Comparison of ENCODE assay signal across 1 cellular context in the genomic region with DNA sequence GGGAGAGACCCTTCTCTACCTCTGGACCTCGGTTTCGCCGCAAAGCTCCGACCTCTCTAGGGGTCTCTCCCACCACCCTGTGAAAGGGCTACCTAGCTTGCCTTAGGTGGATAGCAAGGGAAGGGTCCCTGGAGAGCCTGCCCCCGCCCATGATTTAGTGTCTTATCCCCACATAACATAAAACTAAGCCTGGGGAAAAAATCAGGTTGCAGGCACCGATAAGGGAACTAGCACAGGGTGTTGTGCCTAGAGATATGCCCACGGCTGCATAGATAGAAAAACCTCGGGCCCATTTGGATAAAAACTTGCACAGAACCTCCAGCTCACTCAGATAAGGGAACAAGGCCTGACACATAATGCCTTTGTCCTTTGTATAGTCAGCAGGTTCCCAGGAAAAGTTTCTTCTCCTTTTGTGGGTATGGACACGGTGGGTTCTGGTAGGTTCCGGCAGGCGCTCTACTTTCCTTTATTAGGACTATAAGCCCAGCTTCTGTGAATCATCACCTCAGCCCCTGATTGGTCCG.
A peak's percentile ranks its signal among the peaks of the same experiment; 100 is the strongest.
TF ChIP-seq lines count a peak whose summit lies in the region.

No MANE protein-coding gene starts in this region.

TF ChIP-seq in K562, 482 proteins besides CTCF, POLR2A, EP300 and RAD21 (continued from another document and continues in another):
- TF ChIP-seq, protein P1, sequence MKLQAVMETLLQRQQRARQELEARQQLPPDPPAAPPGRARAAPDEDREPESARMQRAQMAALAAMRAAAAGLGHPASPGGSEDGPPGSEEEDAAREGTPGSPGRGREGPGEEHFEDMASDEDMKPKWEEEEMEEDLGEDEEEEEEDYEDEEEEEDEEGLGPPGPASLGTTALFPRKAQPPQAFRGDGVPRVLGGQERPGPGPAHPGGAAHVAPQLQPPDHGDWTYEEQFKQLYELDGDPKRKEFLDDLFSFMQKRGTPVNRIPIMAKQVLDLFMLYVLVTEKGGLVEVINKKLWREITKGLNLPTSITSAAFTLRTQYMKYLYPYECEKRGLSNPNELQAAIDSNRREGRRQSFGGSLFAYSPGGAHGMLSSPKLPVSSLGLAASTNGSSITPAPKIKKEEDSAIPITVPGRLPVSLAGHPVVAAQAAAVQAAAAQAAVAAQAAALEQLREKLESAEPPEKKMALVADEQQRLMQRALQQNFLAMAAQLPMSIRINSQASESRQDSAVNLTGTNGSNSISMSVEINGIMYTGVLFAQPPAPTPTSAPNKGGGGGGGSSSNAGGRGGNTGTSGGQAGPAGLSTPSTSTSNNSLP (IDR thresholded peaks at IDR 0.05; ENCODE audit: borderline replicate concordance, low read depth, low read length) = no peak; the same call in 1 of the 2 replicates
- TF ChIP-seq SMARCB1 (IDR thresholded peaks at IDR 0.05; ENCODE audit: insufficient read length, low read depth) (no peak), IRF2 (CRISPR knock-in tag; IDR thresholded peaks at IDR 0.05) (no peak), ZNF324 (CRISPR knock-in tag; IDR thresholded peaks at IDR 0.05) (peak; percentile 18; the same call in 1 of the 2 replicates), HDAC2 (IDR thresholded peaks at IDR 0.05) (peak; percentile 94), ZNF23 (CRISPR knock-in tag; IDR thresholded peaks at IDR 0.05) (no peak), RCOR1 (IDR thresholded peaks at IDR 0.05; ENCODE audit: borderline replicate concordance in 1 of 2, low read depth in 2 of 2, low read length in 2 of 2) (peak; percentile 90 to 99; a peak in 3 of 4 replicates), ERF (CRISPR knock-in tag; IDR thresholded peaks at IDR 0.05) (no peak; the same call in 1 of the 2 replicates), ZNF57 (CRISPR knock-in tag; IDR thresholded peaks at IDR 0.05) (no peak), ZNF143 (CRISPR knock-in tag; IDR thresholded peaks at IDR 0.05) (no peak), EP400 (IDR thresholded peaks at IDR 0.05) (no peak; the same call in 1 of the 2 replicates), MIER1 (IDR thresholded peaks at IDR 0.05; ENCODE audit: low read depth) (peak; percentile 30; the same call in 1 of the 2 replicates), E2F6 (IDR thresholded peaks at IDR 0.05; ENCODE audit: borderline replicate concordance in 1 of 2, extremely low read depth in 1 of 2, insufficient read depth in 1 of 2, insufficient read length in 1 of 2, low read depth in 1 of 2, low read length in 1 of 2, poor library complexity in 1 of 2, severe bottlenecking in 1 of 2) (no peak), DACH1 (IDR thresholded peaks at IDR 0.05; ENCODE audit: partially characterized antibody) (peak; percentile 58), GATAD2B (IDR thresholded peaks at IDR 0.05; ENCODE audit: borderline replicate concordance) (peak; percentile 97), FOXO4 (CRISPR knock-in tag; IDR thresholded peaks at IDR 0.05) (no peak), ZBTB43 (CRISPR knock-in tag; IDR thresholded peaks at IDR 0.05) (no peak), POLR2AphosphoS5 (IDR thresholded peaks at IDR 0.05; ENCODE audit: control insufficient read depth, insufficient read depth, low read depth, low read length) (peak; percentile 98), RAD51 (IDR thresholded peaks at IDR 0.05; ENCODE audit: borderline replicate concordance, low read depth) (no peak), ZNF644 (tag; IDR thresholded peaks at IDR 0.05; ENCODE audit: low read depth) (peak; percentile 92; the same call in 1 of the 2 replicates), NFIC (IDR thresholded peaks at IDR 0.05) (peak; percentile 96), ZBTB7A (IDR thresholded peaks at IDR 0.05; ENCODE audit: borderline replicate concordance, control insufficient read depth, low read depth, low read length) (peak; percentile 99), ZNF699 (CRISPR knock-in tag; IDR thresholded peaks at IDR 0.05; ENCODE audit: insufficient replicate concordance) (no peak), TCF7L2 (IDR thresholded peaks at IDR 0.05; ENCODE audit: low read depth, low read length) (0 out of 2 replicates have a peak, but pooled peaks have one; percentile 38), MED1 (CRISPR knock-in tag; IDR thresholded peaks at IDR 0.05; ENCODE audit: borderline replicate concordance) (no peak), ARHGAP35 (IDR thresholded peaks at IDR 0.05; ENCODE audit: partially characterized antibody) (no peak)
- TF ChIP-seq, protein P2, sequence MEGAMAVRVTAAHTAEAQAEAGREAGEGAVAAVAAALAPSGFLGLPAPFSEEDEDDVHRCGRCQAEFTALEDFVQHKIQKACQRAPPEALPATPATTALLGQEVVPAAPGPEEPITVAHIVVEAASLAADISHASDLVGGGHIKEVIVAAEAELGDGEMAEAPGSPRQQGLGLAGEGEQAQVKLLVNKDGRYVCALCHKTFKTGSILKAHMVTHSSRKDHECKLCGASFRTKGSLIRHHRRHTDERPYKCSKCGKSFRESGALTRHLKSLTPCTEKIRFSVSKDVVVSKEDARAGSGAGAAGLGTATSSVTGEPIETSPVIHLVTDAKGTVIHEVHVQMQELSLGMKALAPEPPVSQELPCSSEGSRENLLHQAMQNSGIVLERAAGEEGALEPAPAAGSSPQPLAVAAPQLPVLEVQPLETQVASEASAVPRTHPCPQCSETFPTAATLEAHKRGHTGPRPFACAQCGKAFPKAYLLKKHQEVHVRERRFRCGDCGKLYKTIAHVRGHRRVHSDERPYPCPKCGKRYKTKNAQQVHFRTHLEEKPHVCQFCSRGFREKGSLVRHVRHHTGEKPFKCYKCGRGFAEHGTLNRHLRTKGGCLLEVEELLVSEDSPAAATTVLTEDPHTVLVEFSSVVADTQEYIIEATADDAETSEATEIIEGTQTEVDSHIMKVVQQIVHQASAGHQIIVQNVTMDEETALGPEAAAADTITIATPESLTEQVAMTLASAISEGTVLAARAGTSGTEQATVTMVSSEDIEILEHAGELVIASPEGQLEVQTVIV (CRISPR knock-in tag; IDR thresholded peaks at IDR 0.05; ENCODE audit: borderline replicate concordance) = no peak
- TF ChIP-seq, protein P3, sequence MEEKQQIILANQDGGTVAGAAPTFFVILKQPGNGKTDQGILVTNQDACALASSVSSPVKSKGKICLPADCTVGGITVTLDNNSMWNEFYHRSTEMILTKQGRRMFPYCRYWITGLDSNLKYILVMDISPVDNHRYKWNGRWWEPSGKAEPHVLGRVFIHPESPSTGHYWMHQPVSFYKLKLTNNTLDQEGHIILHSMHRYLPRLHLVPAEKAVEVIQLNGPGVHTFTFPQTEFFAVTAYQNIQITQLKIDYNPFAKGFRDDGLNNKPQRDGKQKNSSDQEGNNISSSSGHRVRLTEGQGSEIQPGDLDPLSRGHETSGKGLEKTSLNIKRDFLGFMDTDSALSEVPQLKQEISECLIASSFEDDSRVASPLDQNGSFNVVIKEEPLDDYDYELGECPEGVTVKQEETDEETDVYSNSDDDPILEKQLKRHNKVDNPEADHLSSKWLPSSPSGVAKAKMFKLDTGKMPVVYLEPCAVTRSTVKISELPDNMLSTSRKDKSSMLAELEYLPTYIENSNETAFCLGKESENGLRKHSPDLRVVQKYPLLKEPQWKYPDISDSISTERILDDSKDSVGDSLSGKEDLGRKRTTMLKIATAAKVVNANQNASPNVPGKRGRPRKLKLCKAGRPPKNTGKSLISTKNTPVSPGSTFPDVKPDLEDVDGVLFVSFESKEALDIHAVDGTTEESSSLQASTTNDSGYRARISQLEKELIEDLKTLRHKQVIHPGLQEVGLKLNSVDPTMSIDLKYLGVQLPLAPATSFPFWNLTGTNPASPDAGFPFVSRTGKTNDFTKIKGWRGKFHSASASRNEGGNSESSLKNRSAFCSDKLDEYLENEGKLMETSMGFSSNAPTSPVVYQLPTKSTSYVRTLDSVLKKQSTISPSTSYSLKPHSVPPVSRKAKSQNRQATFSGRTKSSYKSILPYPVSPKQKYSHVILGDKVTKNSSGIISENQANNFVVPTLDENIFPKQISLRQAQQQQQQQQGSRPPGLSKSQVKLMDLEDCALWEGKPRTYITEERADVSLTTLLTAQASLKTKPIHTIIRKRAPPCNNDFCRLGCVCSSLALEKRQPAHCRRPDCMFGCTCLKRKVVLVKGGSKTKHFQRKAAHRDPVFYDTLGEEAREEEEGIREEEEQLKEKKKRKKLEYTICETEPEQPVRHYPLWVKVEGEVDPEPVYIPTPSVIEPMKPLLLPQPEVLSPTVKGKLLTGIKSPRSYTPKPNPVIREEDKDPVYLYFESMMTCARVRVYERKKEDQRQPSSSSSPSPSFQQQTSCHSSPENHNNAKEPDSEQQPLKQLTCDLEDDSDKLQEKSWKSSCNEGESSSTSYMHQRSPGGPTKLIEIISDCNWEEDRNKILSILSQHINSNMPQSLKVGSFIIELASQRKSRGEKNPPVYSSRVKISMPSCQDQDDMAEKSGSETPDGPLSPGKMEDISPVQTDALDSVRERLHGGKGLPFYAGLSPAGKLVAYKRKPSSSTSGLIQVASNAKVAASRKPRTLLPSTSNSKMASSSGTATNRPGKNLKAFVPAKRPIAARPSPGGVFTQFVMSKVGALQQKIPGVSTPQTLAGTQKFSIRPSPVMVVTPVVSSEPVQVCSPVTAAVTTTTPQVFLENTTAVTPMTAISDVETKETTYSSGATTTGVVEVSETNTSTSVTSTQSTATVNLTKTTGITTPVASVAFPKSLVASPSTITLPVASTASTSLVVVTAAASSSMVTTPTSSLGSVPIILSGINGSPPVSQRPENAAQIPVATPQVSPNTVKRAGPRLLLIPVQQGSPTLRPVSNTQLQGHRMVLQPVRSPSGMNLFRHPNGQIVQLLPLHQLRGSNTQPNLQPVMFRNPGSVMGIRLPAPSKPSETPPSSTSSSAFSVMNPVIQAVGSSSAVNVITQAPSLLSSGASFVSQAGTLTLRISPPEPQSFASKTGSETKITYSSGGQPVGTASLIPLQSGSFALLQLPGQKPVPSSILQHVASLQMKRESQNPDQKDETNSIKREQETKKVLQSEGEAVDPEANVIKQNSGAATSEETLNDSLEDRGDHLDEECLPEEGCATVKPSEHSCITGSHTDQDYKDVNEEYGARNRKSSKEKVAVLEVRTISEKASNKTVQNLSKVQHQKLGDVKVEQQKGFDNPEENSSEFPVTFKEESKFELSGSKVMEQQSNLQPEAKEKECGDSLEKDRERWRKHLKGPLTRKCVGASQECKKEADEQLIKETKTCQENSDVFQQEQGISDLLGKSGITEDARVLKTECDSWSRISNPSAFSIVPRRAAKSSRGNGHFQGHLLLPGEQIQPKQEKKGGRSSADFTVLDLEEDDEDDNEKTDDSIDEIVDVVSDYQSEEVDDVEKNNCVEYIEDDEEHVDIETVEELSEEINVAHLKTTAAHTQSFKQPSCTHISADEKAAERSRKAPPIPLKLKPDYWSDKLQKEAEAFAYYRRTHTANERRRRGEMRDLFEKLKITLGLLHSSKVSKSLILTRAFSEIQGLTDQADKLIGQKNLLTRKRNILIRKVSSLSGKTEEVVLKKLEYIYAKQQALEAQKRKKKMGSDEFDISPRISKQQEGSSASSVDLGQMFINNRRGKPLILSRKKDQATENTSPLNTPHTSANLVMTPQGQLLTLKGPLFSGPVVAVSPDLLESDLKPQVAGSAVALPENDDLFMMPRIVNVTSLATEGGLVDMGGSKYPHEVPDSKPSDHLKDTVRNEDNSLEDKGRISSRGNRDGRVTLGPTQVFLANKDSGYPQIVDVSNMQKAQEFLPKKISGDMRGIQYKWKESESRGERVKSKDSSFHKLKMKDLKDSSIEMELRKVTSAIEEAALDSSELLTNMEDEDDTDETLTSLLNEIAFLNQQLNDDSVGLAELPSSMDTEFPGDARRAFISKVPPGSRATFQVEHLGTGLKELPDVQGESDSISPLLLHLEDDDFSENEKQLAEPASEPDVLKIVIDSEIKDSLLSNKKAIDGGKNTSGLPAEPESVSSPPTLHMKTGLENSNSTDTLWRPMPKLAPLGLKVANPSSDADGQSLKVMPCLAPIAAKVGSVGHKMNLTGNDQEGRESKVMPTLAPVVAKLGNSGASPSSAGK (IDR thresholded peaks at IDR 0.05) = no peak; the same call in 1 of the 2 replicates
- TF ChIP-seq, protein P4, sequence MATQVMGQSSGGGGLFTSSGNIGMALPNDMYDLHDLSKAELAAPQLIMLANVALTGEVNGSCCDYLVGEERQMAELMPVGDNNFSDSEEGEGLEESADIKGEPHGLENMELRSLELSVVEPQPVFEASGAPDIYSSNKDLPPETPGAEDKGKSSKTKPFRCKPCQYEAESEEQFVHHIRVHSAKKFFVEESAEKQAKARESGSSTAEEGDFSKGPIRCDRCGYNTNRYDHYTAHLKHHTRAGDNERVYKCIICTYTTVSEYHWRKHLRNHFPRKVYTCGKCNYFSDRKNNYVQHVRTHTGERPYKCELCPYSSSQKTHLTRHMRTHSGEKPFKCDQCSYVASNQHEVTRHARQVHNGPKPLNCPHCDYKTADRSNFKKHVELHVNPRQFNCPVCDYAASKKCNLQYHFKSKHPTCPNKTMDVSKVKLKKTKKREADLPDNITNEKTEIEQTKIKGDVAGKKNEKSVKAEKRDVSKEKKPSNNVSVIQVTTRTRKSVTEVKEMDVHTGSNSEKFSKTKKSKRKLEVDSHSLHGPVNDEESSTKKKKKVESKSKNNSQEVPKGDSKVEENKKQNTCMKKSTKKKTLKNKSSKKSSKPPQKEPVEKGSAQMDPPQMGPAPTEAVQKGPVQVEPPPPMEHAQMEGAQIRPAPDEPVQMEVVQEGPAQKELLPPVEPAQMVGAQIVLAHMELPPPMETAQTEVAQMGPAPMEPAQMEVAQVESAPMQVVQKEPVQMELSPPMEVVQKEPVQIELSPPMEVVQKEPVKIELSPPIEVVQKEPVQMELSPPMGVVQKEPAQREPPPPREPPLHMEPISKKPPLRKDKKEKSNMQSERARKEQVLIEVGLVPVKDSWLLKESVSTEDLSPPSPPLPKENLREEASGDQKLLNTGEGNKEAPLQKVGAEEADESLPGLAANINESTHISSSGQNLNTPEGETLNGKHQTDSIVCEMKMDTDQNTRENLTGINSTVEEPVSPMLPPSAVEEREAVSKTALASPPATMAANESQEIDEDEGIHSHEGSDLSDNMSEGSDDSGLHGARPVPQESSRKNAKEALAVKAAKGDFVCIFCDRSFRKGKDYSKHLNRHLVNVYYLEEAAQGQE (CRISPR knock-in tag; IDR thresholded peaks at IDR 0.05; ENCODE audit: low read depth) = no peak
